ENCODE assay signal across 8 cellular contexts in genomic region chr17:38729368-38729885, GRCh38. TPM values are rescaled to one million over a fixed set of nuclear protein-coding genes. Genes with fewer than 3 reads are reported as not detected.
DNase-seq lines count a peak whose midpoint lies in the region; ATAC-seq, FAIRE-seq and TF ChIP-seq lines count a peak whose summit lies in the region.

No MANE protein-coding gene starts in this region.

- H3K4me1 ChIP-seq in HEK293 (ENCODE audit: control insufficient read depth, insufficient read depth, low read length): peaks cover 5% of the 10 kb centered on the region

- no peaks in the 10 kb centered on the region for H3K27me3 Mint-ChIP-seq in activated CD8-positive, alpha-beta T cell treated with anti-CD3 and anti-CD28 coated beads for 36 hours

- intact Hi-C loops in activated CD8-positive, alpha-beta T cell treated with anti-CD3 and anti-CD28 coated beads for 36 hours (cut with micrococcal nuclease): loop anchor here (2.0 kb wide), 1 partner anchor 53 kb away; no protein-coding TSS in a partner anchor

- peak overlapping the region; percentile 67 for H3K4me3 ChIP-seq in HEK293 (ENCODE audit: low read depth, low read length)
- peak overlapping the region; percentile 45 for H3K4me3 ChIP-seq in iPS-11a (ENCODE audit: low read depth, low read length)

- DNase-seq in activated CD8-positive, alpha-beta T cell treated with anti-CD3 and anti-CD28 coated beads for 36 hours: no peak
- no peak for DNase-seq in stimulated activated effector memory CD8-positive, alpha-beta T cell treated with anti-CD3 and anti-CD28 coated beads, Interleukin-12 subunit alpha, Interleukin-12 subunit beta, amount 100 ng/mL, for 72 hours (ENCODE audit: low spot score in 2 of 2)
- no peak for DNase-seq in SW 1271 (lab: John Stamatoyannopoulos, UW)
- DNase-seq in GM19239 (ENCODE audit: insufficient read length, low spot score): no peak
- no peak for DNase-seq in NCI-H1436 treated with DMSO at 0.1 percent for 48 hours (lab: John Stamatoyannopoulos, UW)
- DNase-seq in central memory CD4-positive, alpha-beta T cell: no peak

- TF ChIP-seq CTCF in HEK293 (tag by site-specific recombination; IDR thresholded peaks at IDR 0.05): no peak
- TF ChIP-seq CTCF in activated CD8-positive, alpha-beta T cell treated with anti-CD3 and anti-CD28 coated beads for 36 hours (IDR thresholded peaks at IDR 0.05): no peak

- H3K9me3 Mint-ChIP-seq in activated CD8-positive, alpha-beta T cell treated with anti-CD3 and anti-CD28 coated beads for 36 hours: no peaks in the 10 kb centered on the region
- H3K9me3 Mint-ChIP-seq in stimulated activated effector memory CD8-positive, alpha-beta T cell treated with anti-CD3 and anti-CD28 coated beads, Interleukin-12 subunit alpha, Interleukin-12 subunit beta, amount 100 ng/mL, for 72 hours: no peaks in the 10 kb centered on the region

- no peak for ATAC-seq in activated CD8-positive, alpha-beta T cell treated with anti-CD3 and anti-CD28 coated beads for 36 hours
- ATAC-seq in stimulated activated effector memory CD8-positive, alpha-beta T cell treated with anti-CD3 and anti-CD28 coated beads, Interleukin-12 subunit alpha, Interleukin-12 subunit beta, amount 100 ng/mL, for 72 hours: no peak

- peaks cover 37% of the 10 kb centered on the region for H3K36me3 Mint-ChIP-seq in activated CD8-positive, alpha-beta T cell treated with anti-CD3 and anti-CD28 coated beads for 36 hours (ENCODE audit: low read depth)
- peaks cover 79% of the 10 kb centered on the region for H3K36me3 Mint-ChIP-seq in stimulated activated effector memory CD8-positive, alpha-beta T cell treated with anti-CD3 and anti-CD28 coated beads, Interleukin-12 subunit alpha, Interleukin-12 subunit beta, amount 100 ng/mL, for 72 hours

- CTCF ChIA-PET in HEK293 (lab: Yijun Ruan, JAX): interaction anchor here (1.0 to 2.8 kb wide), 8 partner anchors 11 to 66 kb away, joined by 3 to 14 read pairs (median 4); no protein-coding TSS in a partner anchor
- CTCF ChIA-PET in activated CD8-positive, alpha-beta T cell treated with anti-CD3 and anti-CD28 coated beads for 36 hours (lab: Charles Lee): interaction anchor here (0.9 to 3.1 kb wide), 11 partner anchors 11 to 171 kb away, joined by 4 to 12 read pairs (median 7); partner anchors contain the start of genes EPOP and PSMB3

- H3K4me3 Mint-ChIP-seq in activated CD8-positive, alpha-beta T cell treated with anti-CD3 and anti-CD28 coated beads for 36 hours: peak overlapping the region; percentile 69
- H3K4me3 Mint-ChIP-seq in stimulated activated effector memory CD8-positive, alpha-beta T cell treated with anti-CD3 and anti-CD28 coated beads, Interleukin-12 subunit alpha, Interleukin-12 subunit beta, amount 100 ng/mL, for 72 hours: peak overlapping the region; percentile 78

- no peak for FAIRE-seq in GM19239 (lab: Jason Lieb, UNC)

- H3K27ac Mint-ChIP-seq in activated CD8-positive, alpha-beta T cell treated with anti-CD3 and anti-CD28 coated beads for 36 hours: peak overlapping the region; percentile 99
- peak overlapping the region; percentile 97 for H3K27ac Mint-ChIP-seq in stimulated activated effector memory CD8-positive, alpha-beta T cell treated with anti-CD3 and anti-CD28 coated beads, Interleukin-12 subunit alpha, Interleukin-12 subunit beta, amount 100 ng/mL, for 72 hours

- H3K36me3 ChIP-seq in HEK293 (ENCODE audit: control insufficient read depth in 2 of 2, insufficient read depth in 1 of 2, low read length in 2 of 2): peaks cover 10 to 44% of the 10 kb centered on the region in 2 experiments

- no peaks in the 10 kb centered on the region for H3K9me3 ChIP-seq in HEK293 (ENCODE audit: control insufficient read depth, insufficient read depth, low read depth, low read length)

- POLR2A ChIA-PET in HEK293 (lab: Yijun Ruan, JAX): interaction anchor here (0.7 to 3.5 kb wide), 4 partner anchors 9 to 53 kb away, joined by 3 to 23 read pairs (median 5); partner anchors contain the start of gene PSMB3
- POLR2A ChIA-PET in activated CD8-positive, alpha-beta T cell treated with anti-CD3 and anti-CD28 coated beads for 36 hours (lab: Charles Lee): interaction anchor here (1.0 to 15.9 kb wide), 7 partner anchors 10 to 171 kb away, joined by 3 to 390 read pairs (median 5); partner anchors contain the start of genes EPOP and MLLT6

- peak overlapping the region; percentile 11; the same call in 1 of the 2 replicates for H3K27ac ChIP-seq in HEK293 (ENCODE audit: extremely low read depth, low read depth, low read length)

- H3K4me1 Mint-ChIP-seq in activated CD8-positive, alpha-beta T cell treated with anti-CD3 and anti-CD28 coated beads for 36 hours (ENCODE audit: low read depth): peaks cover 80% of the 10 kb centered on the region
- peaks cover 92% of the 10 kb centered on the region for H3K4me1 Mint-ChIP-seq in stimulated activated effector memory CD8-positive, alpha-beta T cell treated with anti-CD3 and anti-CD28 coated beads, Interleukin-12 subunit alpha, Interleukin-12 subunit beta, amount 100 ng/mL, for 72 hours

TF ChIP-seq in HEK293, 187 proteins besides CTCF, POLR2A, EP300 and RAD21 (continues in another document):
- TF ChIP-seq ELK4 (IDR thresholded peaks at IDR 0.05; ENCODE audit: borderline replicate concordance, low read depth, low read length): no peak
- TF ChIP-seq PBX3 (CRISPR knock-in tag; IDR thresholded peaks at IDR 0.05): no peak
- TF ChIP-seq ZNF114 (tag by site-specific recombination; IDR thresholded peaks at IDR 0.05): no peak
- TF ChIP-seq ZNF433 (tag by site-specific recombination; IDR thresholded peaks at IDR 0.05; ENCODE audit: low read depth): no peak
- TF ChIP-seq TRIM28 (IDR thresholded peaks at IDR 0.05; ENCODE audit: borderline replicate concordance, low read length): no peak
- 0 out of 2 replicates have a peak, but pooled peaks have one; percentile 49 for TF ChIP-seq PATZ1 (tag by site-specific recombination; IDR thresholded peaks at IDR 0.05)
- TF ChIP-seq ZNF837 (tag by site-specific recombination; IDR thresholded peaks at IDR 0.05): no peak
- TF ChIP-seq PRDM6 (tag by site-specific recombination; IDR thresholded peaks at IDR 0.05): no peak
- no peak for TF ChIP-seq ZNF610 (tag by site-specific recombination; IDR thresholded peaks at IDR 0.05; ENCODE audit: borderline replicate concordance)

RNA-seq across cellular contexts. Expression of gene CISD3, which starts 0.7 kb away (rescaled TPM):
- total RNA-seq in activated CD8-positive, alpha-beta T cell treated with anti-CD3 and anti-CD28 coated beads for 36 hours: 10 to 100 TPM; 43.2 to 44.2 TPM

RNA-seq across cellular contexts. Expression of gene PCGF2, which starts 18.7 kb away (rescaled TPM):
- total RNA-seq in activated CD8-positive, alpha-beta T cell treated with anti-CD3 and anti-CD28 coated beads for 36 hours: 1 to 10 TPM in 1 of 2 experiments, under 1 TPM in 1; 0.50 to 1.2 TPM

RNA-seq across cellular contexts. Expression of gene PSMB3, which starts 23.1 kb away (rescaled TPM):
- 100 to 1,000 TPM; 275 to 279 TPM for total RNA-seq in activated CD8-positive, alpha-beta T cell treated with anti-CD3 and anti-CD28 coated beads for 36 hours

RNA-seq across cellular contexts. Expression of gene MLLT6, which starts 24.4 kb away (rescaled TPM):
- 100 to 1,000 TPM; 145 to 148 TPM for total RNA-seq in activated CD8-positive, alpha-beta T cell treated with anti-CD3 and anti-CD28 coated beads for 36 hours

RNA-seq across cellular contexts. Expression of gene EPOP, which starts 54.7 kb away (rescaled TPM):
- total RNA-seq in activated CD8-positive, alpha-beta T cell treated with anti-CD3 and anti-CD28 coated beads for 36 hours: 10 to 100 TPM; 31.8 to 32.2 TPM
